ENCODE assay signal across 8 cellular contexts in genomic region chr3:114213669-114214541, GRCh38. TPM values are rescaled to one million over a fixed set of nuclear protein-coding genes. Genes with fewer than 3 reads are reported as not detected.
DNase-seq lines count a peak whose midpoint lies in the region; ATAC-seq, FAIRE-seq and TF ChIP-seq lines count a peak whose summit lies in the region.

No MANE protein-coding gene starts in this region.

- no peak for TF ChIP-seq RAD21 in H1 (IDR thresholded peaks at IDR 0.05 in 1 of 2, conservative IDR thresholded peaks at IDR 0.05 in 1 of 2; ENCODE audit: low read depth in 2 of 2, low read length in 2 of 2)

- ATAC-seq in GM21825 (IDR thresholded peaks at IDR 0.05; ENCODE audit: unreplicated experiment) (peak; percentile 76), upper lobe of left lung (ENCODE audit: low FRiP score in 2 of 2) (peak; percentile 61 to 69)

- no peaks in the 10 kb centered on the region; the same call in 1 of the 2 replicates for H3K23me2 ChIP-seq in H1 (ENCODE audit: low read depth, low read length)

- H4K20me1 ChIP-seq in H1 (replicated peaks in 1 of 2; ENCODE audit: control insufficient read depth in 1 of 2, insufficient read depth in 2 of 2, low read length in 2 of 2), result no peaks in the 10 kb centered on the region

- peak overlapping the region; percentile 96 for H2BK12ac ChIP-seq in H1 (ENCODE audit: low read depth, low read length)

- no peak for TF ChIP-seq POLR2A in H1 (IDR thresholded peaks at IDR 0.05; ENCODE audit: control extremely low read depth in 1 of 2, low read depth in 2 of 2, low read length in 2 of 2)
- peak in 1 of 4 donors; percentile 21 for TF ChIP-seq POLR2A in upper lobe of left lung (IDR thresholded peaks at IDR 0.05)

- H3K4me3 ChIP-seq in GM12864 (ENCODE audit: low read depth, low read length), result peak overlapping the region; percentile 46
- peak overlapping the region in 1 of 4 experiments; percentile 10; a peak in 3 of 8 replicates for H3K4me3 ChIP-seq in H1 (ENCODE audit: extremely low read depth in 1 of 4, insufficient read depth in 2 of 4, low read depth in 3 of 4, low read length in 4 of 4)
- H3K4me3 ChIP-seq in neuron (ENCODE audit: low read length), result peak overlapping the region; percentile 42
- H3K4me3 ChIP-seq in upper lobe of left lung, result peak overlapping the region in 2 of 4 donors; percentile 23 to 24
- H3K4me3 ChIP-seq in WERI-Rb-1 (ENCODE audit: low read depth, low read length), result no peak overlapping the region

- H3K27ac ChIP-seq in H1 (ENCODE audit: low read depth, low read length) (no peak overlapping the region), upper lobe of left lung (peak overlapping the region; percentile 24 to 73 (median 59)), WERI-Rb-1 (no peak overlapping the region)

- 50 to 100% methylated on average over 2 to 17 of the region's 18 CpGs for WGBS in H1 (ENCODE audit: extremely low coverage in 1 of 2, insufficient coverage in 1 of 2, insufficient read length in 1 of 2, insufficient replicate concordance in 2 of 2, low coverage in 1 of 2, low lambda C conversion rate in 2 of 2, missing lambda C conversion rate in 1 of 2), 2 experiments
- WGBS in upper lobe of left lung, 2 donors, result 7 to 18% methylated on average over 17 to 18 of the region's 18 CpGs

- peak; percentile 28 for FAIRE-seq in H1 (lab: Jason Lieb, UNC)

- H3K4ac ChIP-seq in H1 (replicated peaks; ENCODE audit: insufficient read length, low read depth, low read length), result no peak overlapping the region

- peak overlapping the region; percentile 72; the same call in 1 of the 2 replicates for H2AK5ac ChIP-seq in H1 (ENCODE audit: low read depth, low read length)

- H2BK20ac ChIP-seq in H1 (ENCODE audit: low read length), result peak overlapping the region; percentile 83; the same call in 1 of the 2 replicates

- no peak overlapping the region; the same call in 1 of the 2 replicates for H2BK15ac ChIP-seq in H1 (ENCODE audit: low read length)

- H3K36me3 ChIP-seq in H1 (ENCODE audit: control insufficient read depth in 2 of 4, insufficient read depth in 4 of 4, low read length in 3 of 4) (no peaks in the 10 kb centered on the region), neuron (ENCODE audit: insufficient read depth, low read length) (no peaks in the 10 kb centered on the region), upper lobe of left lung (no peaks in the 10 kb centered on the region), WERI-Rb-1 (no peaks in the 10 kb centered on the region)

- H3K4me1 ChIP-seq in H1 (replicated peaks in 1 of 4; ENCODE audit: control insufficient read depth in 3 of 4, insufficient read depth in 4 of 4, low read length in 3 of 4) (peaks cover 3 to 16% (median 4%) of the 10 kb centered on the region in 4 experiments; a peak in 6 of 7 replicates), neuron (ENCODE audit: insufficient read depth, low read length) (peaks cover 20% of the 10 kb centered on the region), upper lobe of left lung (peaks cover 0 to 19% (median 5%) of the 10 kb centered on the region in 4 donors)

- no peaks in the 10 kb centered on the region for H3K79me2 ChIP-seq in H1 (ENCODE audit: control insufficient read depth in 1 of 2, insufficient read depth in 2 of 2, low read length in 2 of 2)

- H4K5ac ChIP-seq in H1 (ENCODE audit: insufficient read length, low read depth, low read length), result peak overlapping the region; percentile 8

- peak overlapping the region; percentile 81 for H4K91ac ChIP-seq in H1 (replicated peaks; ENCODE audit: insufficient read length, low read length)

- H4K8ac ChIP-seq in H1 (ENCODE audit: extremely low read depth, insufficient read depth, low read length), result no peak overlapping the region

- POLR2A ChIA-PET in H1 (lab: Charles Lee; ENCODE audit: partially characterized antibody), result interaction anchor here (0.6 to 0.7 kb wide), 2 partner anchors 77 to 223 kb away, joined by 3 read pairs; no protein-coding TSS in a partner anchor

- no peaks in the 10 kb centered on the region for H3K79me1 ChIP-seq in H1 (ENCODE audit: low read depth, low read length)

- peak overlapping the region; percentile 79; the same call in 1 of the 2 replicates for H2BK5ac ChIP-seq in H1 (ENCODE audit: low read depth, low read length)

- peak overlapping the region; percentile 48 to 51 for H3K4me2 ChIP-seq in H1 (ENCODE audit: insufficient read depth in 1 of 2, low read depth in 2 of 2, low read length in 2 of 2)

- H3K56ac ChIP-seq in H1 (replicated peaks; ENCODE audit: insufficient read length, low read depth, low read length), result no peak overlapping the region

- peak; percentile 25 for TF ChIP-seq CTCF in GM12864 (IDR thresholded peaks at IDR 0.05; ENCODE audit: low read depth, low read length, missing control alignments)
- TF ChIP-seq CTCF in H1 (IDR thresholded peaks at IDR 0.05; ENCODE audit: control extremely low read depth in 1 of 3, insufficient read depth in 1 of 3, low read depth in 1 of 3, low read length in 3 of 3), result no peak
- TF ChIP-seq CTCF in upper lobe of left lung (IDR thresholded peaks at IDR 0.05), result no peak
- no peak for TF ChIP-seq CTCF in WERI-Rb-1 (IDR thresholded peaks at IDR 0.05; ENCODE audit: low read depth, low read length)

- H3K18ac ChIP-seq in H1 (ENCODE audit: extremely low read depth, low read length), result peak overlapping the region; percentile 63

- H3K23ac ChIP-seq in H1 (ENCODE audit: insufficient read length), result no peak overlapping the region

- H2AFZ ChIP-seq in H1 (ENCODE audit: low read length), result no peak overlapping the region; the same call in 1 of the 2 replicates
- peak overlapping the region; percentile 35 for H2AFZ ChIP-seq in neuron (ENCODE audit: low read depth, low read length)

- CTCF ChIA-PET in H1 (lab: Charles Lee; ENCODE audit: partially characterized antibody), result interaction anchor here (0.5 to 1.1 kb wide), 8 partner anchors 9 to 1136 kb away, joined by 3 read pairs; partner anchors contain the start of gene DRD3

- no peak overlapping the region; a peak in 1 of 7 replicates for H3K9ac ChIP-seq in H1 (replicated peaks in 1 of 4; ENCODE audit: extremely low read depth in 1 of 4, low read depth in 3 of 4, low read length in 3 of 4)

- no peak overlapping the region for H3K14ac ChIP-seq in H1 (ENCODE audit: insufficient read length)

- DNase-seq in GM12864 (ENCODE audit: low read depth), result peak; percentile 86
- peak; percentile 71 for DNase-seq in LHCN-M2 (ENCODE audit: low read depth)
- DNase-seq in activated CD4-positive, alpha-beta T cell treated with anti-CD3 and anti-CD28 coated beads for 24 hours (ENCODE audit: low read depth in 2 of 2), result peak; percentile 44 to 54
- DNase-seq in H1 (ENCODE audit: low read depth in 1 of 2, low spot score in 2 of 2), result peak in 1 of 2 experiments; percentile 9
- peak in 1 of 2 donors; percentile 35 for DNase-seq in upper lobe of left lung
- DNase-seq in WERI-Rb-1, result no peak

- TF ChIP-seq EP300 in H1 (IDR thresholded peaks at IDR 0.05; ENCODE audit: borderline replicate concordance in 1 of 2, low read depth in 2 of 2, low read length in 2 of 2) (no peak), upper lobe of left lung (IDR thresholded peaks at IDR 0.05) (no peak)

- no peaks in the 10 kb centered on the region for H3K9me3 ChIP-seq in H1 (ENCODE audit: insufficient read depth in 2 of 2, low read depth in 1 of 2, low read length in 1 of 2)
- H3K9me3 ChIP-seq in neuron (ENCODE audit: low read length), result no peaks in the 10 kb centered on the region
- no peaks in the 10 kb centered on the region for H3K9me3 ChIP-seq in upper lobe of left lung
- H3K9me3 ChIP-seq in WERI-Rb-1 (ENCODE audit: severe bottlenecking), result no peaks in the 10 kb centered on the region

- H2BK120ac ChIP-seq in H1 (replicated peaks; ENCODE audit: low read depth, low read length), result peak overlapping the region; percentile 41

- H3K27me3 ChIP-seq in H1 (replicated peaks in 1 of 4; ENCODE audit: control insufficient read depth in 3 of 4, extremely low read depth in 1 of 4, insufficient read depth in 3 of 4, low read length in 3 of 4) (peaks cover 0 to 4% (median 1%) of the 10 kb centered on the region in 4 experiments; a peak in 3 of 7 replicates), neuron (ENCODE audit: insufficient read depth, low read length) (no peaks in the 10 kb centered on the region), upper lobe of left lung (no peaks in the 10 kb centered on the region), WERI-Rb-1 (ENCODE audit: insufficient read depth, low read depth, severe bottlenecking) (peaks cover 16% of the 10 kb centered on the region)

TF ChIP-seq in H1, 55 proteins besides CTCF, POLR2A, EP300 and RAD21 (continues in another document):
- 0 out of 2 replicates have a peak, but pooled peaks have one; percentile 54 for TF ChIP-seq RBBP5 (IDR thresholded peaks at IDR 0.05; ENCODE audit: borderline replicate concordance, low read depth, low read length)
- TF ChIP-seq KDM4A (IDR thresholded peaks at IDR 0.05; ENCODE audit: low read depth, low read length, severe bottlenecking), result no peak
- TF ChIP-seq CHD2 (IDR thresholded peaks at IDR 0.05; ENCODE audit: low read length), result no peak
- TF ChIP-seq SRF (IDR thresholded peaks at IDR 0.05; ENCODE audit: low read depth, low read length), result no peak

RNA-seq across cellular contexts. Expression of gene ZNF80, which starts 23.5 kb away (rescaled TPM):
- total RNA-seq in LHCN-M2 (2014; rRNA removed) (0.06 TPM in 1 of 2 replicates, not detected in the other), upper lobe of left lung (under 1 TPM in 3 of 6 donors, not detected in 3; 0.09 to 0.44 (median 0.10) TPM)
- polyA plus RNA-seq in LHCN-M2 (2012), result not detected
- total RNA-seq in H1 (2021; fragmentation: NEBNext Ultra II Directional; extraction: Animal tissue kit (Norgen Biotek cat#: 25700)), result not detected in 2 replicates
- polyA plus RNA-seq in H1 (2011; rRNA removed), result not detected in 2 replicates
- not detected for polyA plus RNA-seq in H1 (2011; cell fraction: cytosol; rRNA removed)
- polyA plus RNA-seq in H1 (2011; cell fraction: nucleus; rRNA removed), result not detected
- polyA plus RNA-seq in H1 (2012, experiment 1 of 2), result not detected in 4 replicates
- not detected for polyA plus RNA-seq in H1 (2012, experiment 2 of 2)
- polyA plus RNA-seq in H1 (2013, experiment 1 of 2), result not detected
- polyA plus RNA-seq in H1 (2013, experiment 2 of 2), result not detected
- polyA minus RNA-seq in H1 (2011; rRNA and poly(A)+ RNA removed), result 0.12 TPM in 1 of 2 replicates, not detected in the other
- not detected for polyA minus RNA-seq in H1 (2011; cell fraction: cytosol; rRNA and poly(A)+ RNA removed)
- polyA minus RNA-seq in H1 (2011; cell fraction: nucleus; rRNA and poly(A)+ RNA removed), result not detected

RNA-seq across cellular contexts. Expression of gene DRD3, which starts 35.1 kb away (rescaled TPM):
- not detected in 2 replicates for total RNA-seq in LHCN-M2 (2014; rRNA removed)
- polyA plus RNA-seq in LHCN-M2 (2012), result not detected
- 0.32 and 0.34 TPM in 2 replicates for total RNA-seq in H1 (2021; fragmentation: NEBNext Ultra II Directional; extraction: Animal tissue kit (Norgen Biotek cat#: 25700))
- 1.2 and 1.3 TPM in 2 replicates for polyA plus RNA-seq in H1 (2011; rRNA removed)
- polyA plus RNA-seq in H1 (2011; cell fraction: cytosol; rRNA removed), result 0.59 TPM
- 0.86 TPM for polyA plus RNA-seq in H1 (2011; cell fraction: nucleus; rRNA removed)
- 0.18 to 0.46 TPM (median 0.37 TPM) in 4 replicates for polyA plus RNA-seq in H1 (2012, experiment 1 of 2)
- 0.28 TPM for polyA plus RNA-seq in H1 (2012, experiment 2 of 2)
- polyA plus RNA-seq in H1 (2013, experiment 1 of 2), result 1.0 TPM
- polyA plus RNA-seq in H1 (2013, experiment 2 of 2), result 0.72 TPM
- 0.22 and 1.2 TPM in 2 replicates for polyA minus RNA-seq in H1 (2011; rRNA and poly(A)+ RNA removed)
- polyA minus RNA-seq in H1 (2011; cell fraction: cytosol; rRNA and poly(A)+ RNA removed), result not detected
- 1.2 TPM for polyA minus RNA-seq in H1 (2011; cell fraction: nucleus; rRNA and poly(A)+ RNA removed)
- not detected for total RNA-seq in upper lobe of left lung

Comparison
In these comparisons a context has a peak if more than half of its experiments do, and no peak if none do; other contexts are left out.
1. H3K27ac ChIP-seq: peak in upper lobe of left lung (4 of 4); none in H1 (single experiment) and WERI-Rb-1 (single experiment).